1 cellular context compared by ENCODE assay signal in genomic region chr1:180970333-180971079, GRCh38.
TF ChIP-seq lines count a peak whose summit lies in the region.

No MANE protein-coding gene starts in this region.

TF ChIP-seq in K562, 482 proteins besides CTCF, POLR2A, EP300 and RAD21 (continued from another document and continues in another):
- no peak for TF ChIP-seq E2F4 (CRISPR knock-in tag; IDR thresholded peaks at IDR 0.05; ENCODE audit: low read depth)
- TF ChIP-seq TFE3 (CRISPR knock-in tag; IDR thresholded peaks at IDR 0.05): no peak
- TF ChIP-seq PTBP1 (IDR thresholded peaks at IDR 0.05; ENCODE audit: low read depth, low read length): no peak
- TF ChIP-seq HDGF (IDR thresholded peaks at IDR 0.05): no peak
- peak in 1 of 2 experiments; percentile 50; a peak in 1 of 4 replicates for TF ChIP-seq TBL1XR1 (IDR thresholded peaks at IDR 0.05; ENCODE audit: low read length in 2 of 2)
- TF ChIP-seq TFAM (CRISPR knock-in tag; conservative IDR thresholded peaks at IDR 0.05): no peak
- no peak for TF ChIP-seq ETS1 (conservative IDR thresholded peaks at IDR 0.05; ENCODE audit: control insufficient read depth, low read depth, low read length)
- TF ChIP-seq HDAC6 (IDR thresholded peaks at IDR 0.05; ENCODE audit: low read depth, low read length): no peak
- TF ChIP-seq CBFA2T3 (IDR thresholded peaks at IDR 0.05): peak; percentile 60
- peak; percentile 35 for TF ChIP-seq NCOR1 (IDR thresholded peaks at IDR 0.05)
- TF ChIP-seq ZBTB26 (CRISPR knock-in tag; IDR thresholded peaks at IDR 0.05): no peak
- no peak for TF ChIP-seq HIVEP1 (CRISPR knock-in tag; IDR thresholded peaks at IDR 0.05)
- no peak for TF ChIP-seq SMAD2 (IDR thresholded peaks at IDR 0.05; ENCODE audit: low read depth, low read length)
- TF ChIP-seq ATF7 (IDR thresholded peaks at IDR 0.05): peak; percentile 62
- peak in 1 of 2 experiments; percentile 81; a peak in 1 of 4 replicates for TF ChIP-seq MLLT1 (IDR thresholded peaks at IDR 0.05)
- no peak for TF ChIP-seq CHD1 (IDR thresholded peaks at IDR 0.05; ENCODE audit: low read length)
- TF ChIP-seq ZBTB40 (IDR thresholded peaks at IDR 0.05): no peak
- no peak for TF ChIP-seq ZBTB40 (CRISPR knock-in tag; IDR thresholded peaks at IDR 0.05)
- TF ChIP-seq ZHX1 (conservative IDR thresholded peaks at IDR 0.05; ENCODE audit: low read length): no peak
- peak; percentile 76 to 98; a peak in 3 of 4 replicates for TF ChIP-seq RCOR1 (IDR thresholded peaks at IDR 0.05; ENCODE audit: borderline replicate concordance in 1 of 2, low read depth in 2 of 2, low read length in 2 of 2)
- 0 out of 2 replicates have a peak, but pooled peaks have one; percentile 42 for TF ChIP-seq MEF2D (tag; conservative IDR thresholded peaks at IDR 0.05; ENCODE audit: low read depth)
- 0 out of 2 replicates have a peak, but pooled peaks have one; percentile 26 for TF ChIP-seq FOXJ2 (tag; IDR thresholded peaks at IDR 0.05)
- no peak for TF ChIP-seq MXI1 (IDR thresholded peaks at IDR 0.05; ENCODE audit: low read depth, low read length)
- 0 out of 2 replicates have a peak, but pooled peaks have one; percentile 43 for TF ChIP-seq FOSL1 (tag; conservative IDR thresholded peaks at IDR 0.05)
- TF ChIP-seq NCOA6 (IDR thresholded peaks at IDR 0.05): no peak
- no peak for TF ChIP-seq E2F8 (IDR thresholded peaks at IDR 0.05; ENCODE audit: low read depth, partially characterized antibody)
- TF ChIP-seq FOXP1 (CRISPR knock-in tag; IDR thresholded peaks at IDR 0.05): peak; percentile 50; the same call in 1 of the 2 replicates
- no peak for TF ChIP-seq XRCC5 (IDR thresholded peaks at IDR 0.05; ENCODE audit: low read depth, low read length)
- TF ChIP-seq EHMT2 (IDR thresholded peaks at IDR 0.05): peak; percentile 23; the same call in 1 of the 2 replicates
- TF ChIP-seq NFIC (IDR thresholded peaks at IDR 0.05): no peak
- TF ChIP-seq SPI1 (IDR thresholded peaks at IDR 0.05; ENCODE audit: borderline replicate concordance, low read depth, low read length): peak; percentile 79; the same call in 1 of the 2 replicates
- TF ChIP-seq SMARCE1 (IDR thresholded peaks at IDR 0.05): peak; percentile 65; the same call in 1 of the 2 replicates
- no peak for TF ChIP-seq CCAR2 (IDR thresholded peaks at IDR 0.05; ENCODE audit: low read depth, low read length)
- TF ChIP-seq CEBPB (tag; IDR thresholded peaks at IDR 0.05): peak; percentile 55
- no peak for TF ChIP-seq DMBX1 (CRISPR knock-in tag; IDR thresholded peaks at IDR 0.05; ENCODE audit: borderline replicate concordance)
- TF ChIP-seq ZEB2 (IDR thresholded peaks at IDR 0.05): peak; percentile 57; the same call in 1 of the 2 replicates
